8 cellular contexts compared by ENCODE assay signal in the genomic region with DNA sequence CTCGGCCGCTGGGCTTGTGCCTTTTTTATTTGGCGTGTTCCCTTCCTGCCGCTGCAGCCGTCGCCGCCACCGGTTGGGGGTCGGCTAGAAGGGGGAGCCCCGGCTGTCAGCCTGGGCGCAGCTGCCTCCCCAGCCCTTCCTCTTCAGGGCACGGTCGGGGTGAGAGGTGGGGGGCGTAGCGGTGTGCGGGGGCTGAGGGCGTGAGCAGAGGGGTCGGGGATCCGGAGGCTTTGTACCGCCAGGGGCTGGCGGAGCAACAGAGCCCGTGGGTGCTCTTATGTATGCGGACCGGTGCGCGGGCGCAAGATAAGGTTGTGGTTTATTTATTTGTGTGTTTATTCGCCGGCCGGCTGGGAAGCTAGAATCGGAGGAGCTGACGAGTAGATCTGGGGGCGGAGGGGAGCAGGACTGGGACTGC. TPM values are rescaled to one million over a fixed set of nuclear protein-coding genes. Genes with fewer than 3 reads are reported as not detected.
A peak's percentile ranks its signal among the peaks of the same experiment; 100 is the strongest.
DNase-seq lines count a peak whose midpoint lies in the region; ATAC-seq and TF ChIP-seq lines count a peak whose summit lies in the region.

No MANE protein-coding gene starts in this region.

- H3K27me3 Mint-ChIP-seq in WTC11 (ENCODE audit: low read depth), result peaks cover 100% of the 10 kb centered on the region
- H3K27me3 Mint-ChIP-seq in naive B cell, result peaks cover 20 to 45% (median 29%) of the 10 kb centered on the region in 3 donors

- TF ChIP-seq CTCF in WTC11 (IDR thresholded peaks at IDR 0.05), result no peak
- TF ChIP-seq CTCF in epithelial cell of esophagus (IDR thresholded peaks at IDR 0.05; ENCODE audit: insufficient read depth, low read depth, low read length, missing control alignments), result no peak

- CTCF ChIA-PET in WTC11 (lab: Charles Lee), result interaction anchor here (0.7 to 4.0 kb wide), 11 partner anchors 13 to 203 kb away, joined by 3 to 29 read pairs (median 4); partner anchors contain the start of gene HTR3A

- peak in 2 of 3 experiments; percentile 78 to 83 for DNase-seq in NCI-H1417 (lab: John Stamatoyannopoulos, UW)
- DNase-seq in NCI-H1417 treated with DMSO at 0.1 percent for 48 hours (lab: John Stamatoyannopoulos, UW), result no peak
- no peak for DNase-seq in WTC11 (ENCODE audit: low spot score)
- DNase-seq in epithelial cell of esophagus (ENCODE audit: low read depth), result peak; percentile 55
- peak; percentile 60 for DNase-seq in naive B cell
- DNase-seq in NCI-H1694 (lab: John Stamatoyannopoulos, UW), result no peak
- DNase-seq in RKO (ENCODE audit: low spot score), result no peak

- H3K36me3 Mint-ChIP-seq in WTC11 (no peaks in the 10 kb centered on the region), naive B cell (peaks cover 0 to 11% of the 10 kb centered on the region in 2 donors)

- H3K27ac Mint-ChIP-seq in WTC11 (no peak overlapping the region), naive B cell (peak overlapping the region; percentile 4 to 93 (median 81))

- H3K4me3 Mint-ChIP-seq in WTC11 (peak overlapping the region; percentile 81), naive B cell (peak overlapping the region; percentile 91 to 98 (median 96))

- ATAC-seq in WTC11 (peak; percentile 2), naive B cell (ENCODE audit: low read depth in 2 of 2) (peak; percentile 51 to 56), GM21423 (IDR thresholded peaks at IDR 0.05; ENCODE audit: unreplicated experiment) (no peak)

- peak overlapping the region; percentile 89 for H3K4me3 ChIP-seq in epithelial cell of esophagus (ENCODE audit: low read length)

- POLR2A ChIA-PET in WTC11 (lab: Charles Lee), result no interaction called here

- H3K9me3 Mint-ChIP-seq in WTC11 (no peaks in the 10 kb centered on the region), naive B cell (no peaks in the 10 kb centered on the region)

- peaks cover 23% of the 10 kb centered on the region for H3K4me1 Mint-ChIP-seq in WTC11
- peaks cover 12 to 35% (median 26%) of the 10 kb centered on the region in 3 donors for H3K4me1 Mint-ChIP-seq in naive B cell

TF ChIP-seq in WTC11, 78 proteins besides CTCF, POLR2A, EP300 and RAD21:
- TF ChIP-seq ETV6 (CRISPR knock-in tag; IDR thresholded peaks at IDR 0.05), result 0 out of 2 replicates have a peak, but pooled peaks have one; percentile 4
- TF ChIP-seq RORB (CRISPR knock-in tag; IDR thresholded peaks at IDR 0.05), result no peak

RNA-seq across cellular contexts. Expression of gene ZBTB16, which starts 0.5 kb away (rescaled TPM):
- total RNA-seq in WTC11 (2021), result 0.34 to 0.57 TPM (median 0.55 TPM) in 3 replicates
- 100 to 1,000 TPM in 2 of 6 donors, 10 to 100 TPM in 3, 1 to 10 TPM in 1; 10.0 to 178 (median 50.5) TPM for polyA plus RNA-seq in naive B cell (ENCODE audit: low read depth in 6 of 6)

Comparison
In these comparisons a context has a peak if more than half of its experiments do, and no peak if none do; other contexts are left out.
1. DNase-seq: peak in NCI-H1417 (2 of 3), epithelial cell of esophagus (single experiment) and naive B cell (single experiment); none in NCI-H1417 treated with DMSO at 0.1 percent for 48 hours (single experiment), WTC11 (single experiment), NCI-H1694 (single experiment) and RKO (single experiment).